In the genomic region with DNA sequence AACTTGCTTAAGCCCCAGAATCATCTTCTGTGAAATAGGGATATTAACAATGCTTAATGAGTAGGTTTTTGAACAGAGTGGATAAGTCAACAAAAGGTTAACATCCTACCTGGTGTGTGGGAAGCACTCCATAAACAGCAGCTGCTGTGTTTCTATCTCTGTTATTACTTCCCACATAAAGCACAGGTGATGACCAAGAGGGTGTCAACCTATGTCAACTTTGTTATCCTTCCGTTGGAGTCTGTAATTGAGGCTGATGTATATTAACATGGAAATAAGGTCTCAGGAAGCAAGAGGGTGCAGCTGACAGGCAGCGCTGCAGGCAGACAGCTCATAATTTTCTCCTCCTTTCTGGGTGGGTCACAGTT, we compare ENCODE assay signal across 16 cellular contexts.
DNase-seq lines count a peak whose midpoint lies in the region; ATAC-seq and TF ChIP-seq lines count a peak whose summit lies in the region.
"Had no signal": no experiment of that assay in that cellular context is flagged by ENCODE, and none has a peak within 500 bp of the region (broad histone marks: within the 10 kb centered on the region; RNA-seq: fewer than 3 reads in every experiment).

No MANE protein-coding gene starts in this region.

- H3K9me3 ChIP-seq in OCI-LY7 (ENCODE audit: low read length) (peaks cover 14% of the 10 kb centered on the region; the same call in 1 of the 2 replicates), neural cell (ENCODE audit: low read length) (peaks cover 8% of the 10 kb centered on the region)
- H3K9me3 ChIP-seq: right lobe of liver had no signal

- H3K27ac ChIP-seq in OCI-LY7 (ENCODE audit: low read depth, low read length, poor library complexity, severe bottlenecking) (peak overlapping the region; percentile 72), neural cell (ENCODE audit: low read length) (no peak overlapping the region)
- H3K27ac ChIP-seq: BLaER1, right lobe of liver had no signal

- DNase-seq in NCI-H1436 treated with DMSO at 0.1 percent for 48 hours (lab: John Stamatoyannopoulos, UW) (peak; percentile 40), NCI-H1436 (lab: John Stamatoyannopoulos, UW) (no peak), NCI-H2196 (lab: John Stamatoyannopoulos, UW; ENCODE audit: unreplicated experiment) (peak; percentile 67), OCI-LY7 (ENCODE audit: low spot score) (no peak), OCI-M1 (lab: John Stamatoyannopoulos, UW) (no peak), islet precursor cell (no peak)
- DNase-seq: activated CD4-positive, alpha-beta T cell treated with anti-CD3 and anti-CD28 coated beads, Interleukin-2, amount 50 U/mL, for 4 hours; activated naive CD4-positive, alpha-beta T cell treated with Interleukin-2 at 50 U/mL for 16 hours; left cardiac atrium; right lobe of liver; stimulated activated naive CD4-positive, alpha-beta T cell treated with Interleukin-2 at 50 U/mL for 16 hours; T-helper 1 cell; trophoblast cell had no signal

- TF ChIP-seq RAD21 in neural cell (conservative IDR thresholded peaks at IDR 0.05), result no peak

- CTCF ChIA-PET in OCI-LY7 (lab: Charles Lee; ENCODE audit: unreplicated experiment), result no interaction called here

- H3K4me2 ChIP-seq in OCI-LY7 (ENCODE audit: low read length), result peak overlapping the region; percentile 53
- H3K4me2 ChIP-seq in neural cell (ENCODE audit: low read length), result no peak overlapping the region

- TF ChIP-seq EP300 in neural cell (conservative IDR thresholded peaks at IDR 0.05; ENCODE audit: poor library complexity, severe bottlenecking), result no peak

- BruUV-seq in OCI-LY7 (replicated peaks; lab: Mats Ljungman, UMichigan), result no TSS peak

- peaks cover 88% of the 10 kb centered on the region for H3K4me1 ChIP-seq in OCI-LY7 (ENCODE audit: insufficient read depth, low read length, poor library complexity, severe bottlenecking)
- H3K4me1 ChIP-seq: right lobe of liver had no signal

- no peaks in the 10 kb centered on the region for H3F3A ChIP-seq in neural cell (ENCODE audit: insufficient read depth, low read length, poor library complexity, severe bottlenecking)

- no peaks in the 10 kb centered on the region for H3K27me3 ChIP-seq in neural cell (ENCODE audit: insufficient read depth, low read depth, low read length)
- H3K27me3 ChIP-seq: BLaER1, right lobe of liver had no signal

- peaks cover 20% of the 10 kb centered on the region for H3K36me3 ChIP-seq in OCI-LY7 (ENCODE audit: insufficient read depth, low read length)
- no peaks in the 10 kb centered on the region for H3K36me3 ChIP-seq in neural cell (ENCODE audit: insufficient read depth, low read length)
- H3K36me3 ChIP-seq: right lobe of liver had no signal

- intact Hi-C loops in OCI-LY7 (cut with micrococcal nuclease; ENCODE audit: unreplicated experiment), result no loop called here

- no peak for ATAC-seq in HG03135 (IDR thresholded peaks at IDR 0.05; ENCODE audit: unreplicated experiment)
- ATAC-seq: left cardiac atrium, right lobe of liver had no signal

- H3K4me3 ChIP-seq in OCI-LY7 (ENCODE audit: low read depth, low read length, poor library complexity, severe bottlenecking) (no peak overlapping the region), neural cell (ENCODE audit: low read length) (peak overlapping the region; percentile 9)
- H3K4me3 ChIP-seq: BLaER1, right lobe of liver had no signal

- H3K9me2 ChIP-seq in OCI-LY7 (ENCODE audit: insufficient read depth, low read length) (no peaks in the 10 kb centered on the region), neural cell (ENCODE audit: insufficient read depth, low read length) (no peaks in the 10 kb centered on the region)

- TF ChIP-seq CTCF in OCI-LY7 (conservative IDR thresholded peaks at IDR 0.05; ENCODE audit: low read length) (no peak), neural cell (IDR thresholded peaks at IDR 0.05; ENCODE audit: poor library complexity, severe bottlenecking) (no peak)

- peaks cover 14% of the 10 kb centered on the region; the same call in 1 of the 2 replicates for H3K79me2 ChIP-seq in OCI-LY7 (ENCODE audit: insufficient read depth, low read depth, low read length)
- H3K79me2 ChIP-seq in neural cell (replicated peaks; ENCODE audit: insufficient read depth, low read length), result no peaks in the 10 kb centered on the region

- H2AFZ ChIP-seq in OCI-LY7 (ENCODE audit: low read length) (peak overlapping the region; percentile 1; the same call in 1 of the 2 replicates), neural cell (ENCODE audit: low read depth, low read length) (no peak overlapping the region)

- no peak overlapping the region for H3K9ac ChIP-seq in neural cell (ENCODE audit: low read length)
- H3K9ac ChIP-seq: BLaER1 had no signal

- POLR2A ChIA-PET in OCI-LY7 (lab: Charles Lee), result interaction anchor here (0.6 kb wide), 1 partner anchor 42 kb away, joined by 3 read pairs; no protein-coding TSS in a partner anchor

- H4K20me1 ChIP-seq in OCI-LY7 (ENCODE audit: insufficient read depth, low read length) (no peaks in the 10 kb centered on the region), neural cell (ENCODE audit: insufficient read depth) (no peaks in the 10 kb centered on the region)
- H4K20me1 ChIP-seq: BLaER1 had no signal

TF ChIP-seq in neural cell, 6 proteins besides CTCF, POLR2A, EP300 and RAD21:
- TF ChIP-seq, protein P1, sequence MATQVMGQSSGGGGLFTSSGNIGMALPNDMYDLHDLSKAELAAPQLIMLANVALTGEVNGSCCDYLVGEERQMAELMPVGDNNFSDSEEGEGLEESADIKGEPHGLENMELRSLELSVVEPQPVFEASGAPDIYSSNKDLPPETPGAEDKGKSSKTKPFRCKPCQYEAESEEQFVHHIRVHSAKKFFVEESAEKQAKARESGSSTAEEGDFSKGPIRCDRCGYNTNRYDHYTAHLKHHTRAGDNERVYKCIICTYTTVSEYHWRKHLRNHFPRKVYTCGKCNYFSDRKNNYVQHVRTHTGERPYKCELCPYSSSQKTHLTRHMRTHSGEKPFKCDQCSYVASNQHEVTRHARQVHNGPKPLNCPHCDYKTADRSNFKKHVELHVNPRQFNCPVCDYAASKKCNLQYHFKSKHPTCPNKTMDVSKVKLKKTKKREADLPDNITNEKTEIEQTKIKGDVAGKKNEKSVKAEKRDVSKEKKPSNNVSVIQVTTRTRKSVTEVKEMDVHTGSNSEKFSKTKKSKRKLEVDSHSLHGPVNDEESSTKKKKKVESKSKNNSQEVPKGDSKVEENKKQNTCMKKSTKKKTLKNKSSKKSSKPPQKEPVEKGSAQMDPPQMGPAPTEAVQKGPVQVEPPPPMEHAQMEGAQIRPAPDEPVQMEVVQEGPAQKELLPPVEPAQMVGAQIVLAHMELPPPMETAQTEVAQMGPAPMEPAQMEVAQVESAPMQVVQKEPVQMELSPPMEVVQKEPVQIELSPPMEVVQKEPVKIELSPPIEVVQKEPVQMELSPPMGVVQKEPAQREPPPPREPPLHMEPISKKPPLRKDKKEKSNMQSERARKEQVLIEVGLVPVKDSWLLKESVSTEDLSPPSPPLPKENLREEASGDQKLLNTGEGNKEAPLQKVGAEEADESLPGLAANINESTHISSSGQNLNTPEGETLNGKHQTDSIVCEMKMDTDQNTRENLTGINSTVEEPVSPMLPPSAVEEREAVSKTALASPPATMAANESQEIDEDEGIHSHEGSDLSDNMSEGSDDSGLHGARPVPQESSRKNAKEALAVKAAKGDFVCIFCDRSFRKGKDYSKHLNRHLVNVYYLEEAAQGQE (IDR thresholded peaks at IDR 0.05; ENCODE audit: borderline replicate concordance), result no peak
- TF ChIP-seq SMC3 (conservative IDR thresholded peaks at IDR 0.05; ENCODE audit: poor library complexity) (no peak), TAF1 (IDR thresholded peaks at IDR 0.05; ENCODE audit: low read depth) (no peak), POLR2AphosphoS5 (IDR thresholded peaks at IDR 0.05) (no peak), MXI1 (conservative IDR thresholded peaks at IDR 0.05; ENCODE audit: poor library complexity, severe bottlenecking) (no peak), EZH2 (IDR thresholded peaks at IDR 0.05; ENCODE audit: borderline replicate concordance, insufficient read depth, low read length, poor library complexity, severe bottlenecking) (no peak)

Comparison
In these comparisons a context has a peak if more than half of its experiments do, and no peak if none do; other contexts are left out.
1. DNase-seq: peak in NCI-H1436 treated with DMSO at 0.1 percent for 48 hours (single experiment) and NCI-H2196 (single experiment); none in NCI-H1436 (single experiment), OCI-LY7 (single experiment), OCI-M1 (single experiment) and islet precursor cell (single experiment).